In genomic region chr5:90967851-90968250, GRCh38 we compare ENCODE assay signal across 21 cellular contexts.
"Had no signal": no experiment of that assay in that cellular context is flagged by ENCODE, and none has a peak within 500 bp of the region (broad histone marks: within the 10 kb centered on the region; RNA-seq: fewer than 3 reads in every experiment).

No MANE protein-coding gene starts in this region.

- ATAC-seq: heart left ventricle; left lung; lower lobe of right lung; stimulated activated memory B cell treated with anti-CD40 and anti-IgM and Interleukin-4, amounts not matched to agents 10 μg/mL and 1 μg/mL and 100 μg/mL, for 72 hours had no signal

- H3K36me3 Mint-ChIP-seq: naive B cell; stimulated activated memory B cell treated with anti-CD40 and anti-IgM and Interleukin-4, amounts not matched to agents 10 μg/mL and 1 μg/mL and 100 μg/mL, for 72 hours had no signal

- H3K4me1 Mint-ChIP-seq: naive B cell; nephron; stimulated activated memory B cell treated with anti-CD40 and anti-IgM and Interleukin-4, amounts not matched to agents 10 μg/mL and 1 μg/mL and 100 μg/mL, for 72 hours had no signal

- H3K4me3 ChIP-seq: heart left ventricle, left lung, lower lobe of right lung, prostate gland, right lobe of liver, tibial artery, upper lobe of left lung, vagina had no signal

- H3K4me3 Mint-ChIP-seq: naive B cell; nephron; stimulated activated memory B cell treated with anti-CD40 and anti-IgM and Interleukin-4, amounts not matched to agents 10 μg/mL and 1 μg/mL and 100 μg/mL, for 72 hours; stimulated activated naive CD8-positive, alpha-beta T cell treated with anti-CD3 and anti-CD28 coated beads, Interleukin-15, Interleukin-2, amounts not matched to agents 100 ng/mL and 50 ng/mL, for 24 hours had no signal

- H3K4me1 ChIP-seq: heart left ventricle, left lung, parathyroid adenoma, prostate gland, right lobe of liver, tibial artery, vagina had no signal

- H3K27ac ChIP-seq: heart left ventricle, left lung, lower lobe of right lung, parathyroid adenoma, prostate gland, right lobe of liver, tibial artery, upper lobe of left lung, vagina had no signal

- H3K9me3 ChIP-seq: lower lobe of right lung, prostate gland, right lobe of liver, upper lobe of left lung, vagina had no signal

- H3K9me3 Mint-ChIP-seq: stimulated activated naive CD8-positive, alpha-beta T cell treated with anti-CD3 and anti-CD28 coated beads, Interleukin-15, Interleukin-2, amounts not matched to agents 100 ng/mL and 50 ng/mL, for 24 hours had no signal

- DNase-seq: erythroblast; foreskin melanocyte; heart left ventricle; hypothalamus; islet precursor cell; left lung; lower lobe of right lung; naive B cell; retina; right lobe of liver; stimulated activated CD4-positive, alpha-beta T cell treated with anti-CD3 and anti-CD28 coated beads, Interleukin-15, amount 100 ng/mL, for 24 hours; stimulated activated CD4-positive, alpha-beta T cell treated with anti-CD3 and anti-CD28 coated beads, Interleukin-1b, Interleukin-23, amount 100 ng/mL, for 48 hours; stimulated activated CD4-positive, alpha-beta T cell treated with anti-CD3 and anti-CD28 coated beads, Interleukin-4, amount 100 ng/mL, for 24 hours; tibial artery; upper lobe of left lung had no signal
